Comparison of ENCODE assay signal across 12 cellular contexts in the genomic region with DNA sequence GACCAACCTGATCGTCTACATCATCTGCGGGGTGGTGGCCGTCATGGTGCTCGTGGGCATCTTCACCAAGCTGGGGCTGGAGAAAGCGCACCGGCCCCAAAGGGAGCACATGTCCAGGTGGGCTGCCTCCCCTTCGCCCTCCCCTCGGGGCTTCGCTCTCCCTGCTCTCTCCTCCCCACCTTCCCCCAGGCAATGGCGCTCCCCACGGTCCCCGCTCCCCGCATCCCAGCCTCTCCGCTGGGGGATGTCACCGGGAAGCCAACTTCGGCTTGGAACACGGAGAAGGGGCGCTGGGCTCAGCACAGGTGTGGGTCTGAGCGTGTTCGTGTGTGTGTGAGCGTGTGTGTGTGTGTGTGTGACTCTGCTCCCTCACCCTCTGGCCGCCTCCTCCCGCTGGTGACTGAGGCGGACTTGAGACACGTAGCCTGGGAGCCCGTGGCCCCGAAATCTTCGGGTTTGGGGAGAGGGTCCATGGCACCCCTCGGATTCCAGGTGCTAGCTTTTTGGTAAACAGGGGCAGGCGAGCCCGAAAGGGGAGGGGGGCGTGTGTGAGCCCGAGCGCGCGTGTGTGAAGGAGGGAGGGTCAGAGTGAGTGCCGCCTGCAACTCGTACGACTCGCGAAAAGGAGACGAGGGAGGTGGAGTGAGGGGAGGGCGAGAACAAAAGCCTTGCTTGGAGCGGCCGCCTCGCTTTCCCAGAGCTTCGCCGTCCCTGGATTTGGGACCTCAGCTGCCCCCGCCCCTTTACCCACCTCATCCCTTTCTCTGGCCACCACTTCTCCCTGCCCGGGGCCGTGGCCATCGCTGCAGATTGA. TPM values are rescaled to one million over a fixed set of nuclear protein-coding genes. Genes with fewer than 3 reads are reported as not detected.
A peak's percentile ranks its signal among the peaks of the same experiment; 100 is the strongest.
DNase-seq lines count a peak whose midpoint lies in the region; ATAC-seq, FAIRE-seq and TF ChIP-seq lines count a peak whose summit lies in the region.
"Had no signal": no experiment of that assay in that cellular context is flagged by ENCODE, and none has a peak within 500 bp of the region (broad histone marks: within the 10 kb centered on the region; RNA-seq: fewer than 3 reads in every experiment).

No MANE protein-coding gene starts in this region.

- peaks cover 9% of the 10 kb centered on the region for H3K4me1 Mint-ChIP-seq in activated CD4-positive, alpha-beta T cell treated with anti-CD3 and anti-CD28 coated beads, Interleukin-2, amount 10 ng/mL, durations not matched to agents 7 days and 5 days

- CTCF ChIA-PET in activated CD4-positive, alpha-beta T cell treated with anti-CD3 and anti-CD28 coated beads, Interleukin-2, amount 10 ng/mL, durations not matched to agents 7 days and 5 days (lab: Charles Lee): no interaction called here

- in situ Hi-C loops in HAP-1 (cut with MboI; ENCODE audit: low sequenced_read_pairs): no loop called here

- H3K27me3 ChIP-seq in RWPE2 (ENCODE audit: insufficient read depth, poor library complexity, severe bottlenecking) (peaks cover 49% of the 10 kb centered on the region), iPS DF 6.9 (ENCODE audit: control insufficient read depth, insufficient read depth, low read length) (no peaks in the 10 kb centered on the region), skeletal muscle satellite cell (ENCODE audit: control insufficient read depth, insufficient read depth, low read length) (peaks cover 4% of the 10 kb centered on the region), small intestine (ENCODE audit: control insufficient read depth in 2 of 2, insufficient read depth in 2 of 2, low read length in 2 of 2) (peaks cover 14 to 42% of the 10 kb centered on the region in 2 donors), HAP-1 (ENCODE audit: low read depth) (no peaks in the 10 kb centered on the region)

- WGBS in iPS DF 6.9 (ENCODE audit: insufficient coverage, insufficient read length): no CpG with 5 or more reads among the region's 52 CpGs
- WGBS in small intestine, 3 donors: 2 to 10% (median 6%) methylated on average over 46 to 52 of the region's 52 CpGs

- H3K9me3 Mint-ChIP-seq in activated CD4-positive, alpha-beta T cell treated with anti-CD3 and anti-CD28 coated beads, Interleukin-2, amount 10 ng/mL, durations not matched to agents 7 days and 5 days: no peaks in the 10 kb centered on the region

- H3K36me3 ChIP-seq in RWPE2 (ENCODE audit: low read depth) (no peaks in the 10 kb centered on the region), iPS DF 6.9 (ENCODE audit: control insufficient read depth, insufficient read depth, low read length) (no peaks in the 10 kb centered on the region), skeletal muscle satellite cell (ENCODE audit: insufficient read depth, low read length) (no peaks in the 10 kb centered on the region), small intestine (ENCODE audit: control insufficient read depth in 2 of 2, insufficient read depth in 2 of 2, low read length in 2 of 2) (no peaks in the 10 kb centered on the region), HAP-1 (replicated peaks) (no peaks in the 10 kb centered on the region)
- H3K36me3 ChIP-seq: gastrocnemius medialis had no signal

- H3K27ac Mint-ChIP-seq in activated CD4-positive, alpha-beta T cell treated with anti-CD3 and anti-CD28 coated beads, Interleukin-2, amount 10 ng/mL, durations not matched to agents 7 days and 5 days: peak overlapping the region; percentile 57

- no peaks in the 10 kb centered on the region for H3K36me3 Mint-ChIP-seq in activated CD4-positive, alpha-beta T cell treated with anti-CD3 and anti-CD28 coated beads, Interleukin-2, amount 10 ng/mL, durations not matched to agents 7 days and 5 days (ENCODE audit: low read depth)

- POLR2A ChIA-PET in activated CD4-positive, alpha-beta T cell treated with anti-CD3 and anti-CD28 coated beads, Interleukin-2, amount 10 ng/mL, durations not matched to agents 7 days and 5 days (lab: Charles Lee): no interaction called here

- DNase-seq in activated CD4-positive, alpha-beta T cell treated with anti-CD3 and anti-CD28 coated beads, Interleukin-2, amount 10 ng/mL, durations not matched to agents 7 days and 5 days: no peak
- DNase-seq in activated CD4-positive, alpha-beta T cell treated with anti-CD3 and anti-CD28 coated beads for 1 hour: no peak
- DNase-seq in RWPE2 (ENCODE audit: low spot score) (no peak), iPS DF 6.9 (ENCODE audit: low read depth, low spot score) (no peak), small intestine (no peak), HAP-1 (ENCODE audit: low spot score in 2 of 2) (no peak)
- DNase-seq: gastrocnemius medialis had no signal

- no peak for ATAC-seq in RWPE2 (ENCODE audit: low read depth)
- no peak for ATAC-seq in GM21825 (IDR thresholded peaks at IDR 0.05; ENCODE audit: unreplicated experiment)
- ATAC-seq: gastrocnemius medialis, HCT116 had no signal

- H3K9me3 ChIP-seq in RWPE2 (ENCODE audit: severe bottlenecking): no peaks in the 10 kb centered on the region
- H3K9me3 ChIP-seq in iPS DF 6.9 (ENCODE audit: control insufficient read depth, insufficient read depth, low read length): no peaks in the 10 kb centered on the region
- H3K9me3 ChIP-seq in skeletal muscle satellite cell (replicated peaks; ENCODE audit: low read length): no peaks in the 10 kb centered on the region
- H3K9me3 ChIP-seq in small intestine (ENCODE audit: control insufficient read depth, low read depth): no peaks in the 10 kb centered on the region
- no peaks in the 10 kb centered on the region for H3K9me3 ChIP-seq in HAP-1
- H3K9me3 ChIP-seq: gastrocnemius medialis had no signal

- peaks cover 65% of the 10 kb centered on the region for H3K27me3 Mint-ChIP-seq in activated CD4-positive, alpha-beta T cell treated with anti-CD3 and anti-CD28 coated beads, Interleukin-2, amount 10 ng/mL, durations not matched to agents 7 days and 5 days

- H3K4me1 ChIP-seq in RWPE2 (ENCODE audit: insufficient read depth, poor library complexity, severe bottlenecking) (no peaks in the 10 kb centered on the region), iPS DF 6.9 (ENCODE audit: control insufficient read depth, insufficient read depth, low read length) (no peaks in the 10 kb centered on the region; the same call in 1 of the 2 replicates), skeletal muscle satellite cell (ENCODE audit: control insufficient read depth, insufficient read depth, low read length) (peaks cover 28% of the 10 kb centered on the region), small intestine (ENCODE audit: control insufficient read depth in 2 of 2, insufficient read depth in 1 of 2, low read depth in 1 of 2, low read length in 1 of 2) (no peaks in the 10 kb centered on the region), HAP-1 (no peaks in the 10 kb centered on the region)
- H3K4me1 ChIP-seq: gastrocnemius medialis had no signal

- peak overlapping the region; percentile 99 for H3K4me2 ChIP-seq in skeletal muscle satellite cell (ENCODE audit: low read length)

- H3K4me3 Mint-ChIP-seq in activated CD4-positive, alpha-beta T cell treated with anti-CD3 and anti-CD28 coated beads, Interleukin-2, amount 10 ng/mL, durations not matched to agents 7 days and 5 days: no peak overlapping the region

- H3K9ac ChIP-seq in skeletal muscle satellite cell (ENCODE audit: low read depth, low read length): peak overlapping the region; percentile 95

- FAIRE-seq in small intestine (lab: Jason Lieb, UNC): no peak

- TF ChIP-seq CTCF in RWPE2 (IDR thresholded peaks at IDR 0.05; ENCODE audit: poor library complexity, severe bottlenecking): no peak

- H3K27ac ChIP-seq in RWPE2 (ENCODE audit: poor library complexity, severe bottlenecking) (no peak overlapping the region), iPS DF 6.9 (ENCODE audit: low read length) (no peak overlapping the region), small intestine (ENCODE audit: low read depth in 1 of 2, low read length in 1 of 2) (no peak overlapping the region)
- H3K27ac ChIP-seq: C4-2B, gastrocnemius medialis, HL-60 had no signal

- H3K4me3 ChIP-seq in RWPE2 (ENCODE audit: severe bottlenecking): peak overlapping the region; percentile 27
- peak overlapping the region; percentile 85 for H3K4me3 ChIP-seq in iPS DF 6.9 (ENCODE audit: low read length)
- peak overlapping the region; percentile 97 for H3K4me3 ChIP-seq in skeletal muscle satellite cell (ENCODE audit: low read length)
- H3K4me3 ChIP-seq in small intestine (ENCODE audit: low read depth in 1 of 2, low read length in 2 of 2): peak overlapping the region in 1 of 2 donors; percentile 5
- no peak overlapping the region for H3K4me3 ChIP-seq in HAP-1

RNA-seq across cellular contexts. Expression of gene SHISA9, which starts 1.3 kb away (rescaled TPM):
- under 1 TPM in 1 of 2 experiments, not detected in 1; 0.04 TPM for total RNA-seq in activated CD4-positive, alpha-beta T cell treated with anti-CD3 and anti-CD28 coated beads, Interleukin-2, amount 10 ng/mL, durations not matched to agents 7 days and 5 days
- total RNA-seq in skeletal muscle satellite cell (2012; rRNA removed): under 0.01 and 3.1 TPM in 2 replicates
- polyA plus RNA-seq in small intestine: under 1 TPM in 1 of 3 donors, not detected in 2; 0.75 TPM
- total RNA-seq: gastrocnemius medialis had no signal
